In genomic region chr22:36701941-36702640, GRCh38 we compare ENCODE assay signal across 26 cellular contexts. TPM values are rescaled to one million over a fixed set of nuclear protein-coding genes. Genes with fewer than 3 reads are reported as not detected.
DNase-seq lines count a peak whose midpoint lies in the region; ATAC-seq and TF ChIP-seq lines count a peak whose summit lies in the region.
"Had no signal": no experiment of that assay in that cellular context is flagged by ENCODE, and none has a peak within 500 bp of the region (broad histone marks: within the 10 kb centered on the region; RNA-seq: fewer than 3 reads in every experiment).

No MANE protein-coding gene starts in this region.

- no peak overlapping the region for H3K27ac Mint-ChIP-seq in activated T-cell treated with anti-CD3 and anti-CD28 coated beads, Interleukin-2, amount 50 U/mL, for 24 hours
- H3K27ac Mint-ChIP-seq: immature natural killer cell; stimulated activated memory B cell treated with anti-CD40 and anti-IgM and Interleukin-4, amounts not matched to agents 10 μg/mL and 1 μg/mL and 100 μg/mL, for 72 hours had no signal

- no peaks in the 10 kb centered on the region for H3K9me3 ChIP-seq in neural cell (ENCODE audit: low read length)
- H3K9me3 ChIP-seq: right atrium auricular region, upper lobe of right lung had no signal

- H3K27me3 Mint-ChIP-seq in activated T-cell treated with anti-CD3 and anti-CD28 coated beads, Interleukin-2, amount 50 U/mL, for 24 hours, result peaks cover 83% of the 10 kb centered on the region

- TF ChIP-seq CTCF in neural cell (IDR thresholded peaks at IDR 0.05; ENCODE audit: poor library complexity, severe bottlenecking), result no peak

- TF ChIP-seq EP300 in neural cell (conservative IDR thresholded peaks at IDR 0.05; ENCODE audit: poor library complexity, severe bottlenecking), result no peak

- peaks cover 7% of the 10 kb centered on the region for H3K4me1 Mint-ChIP-seq in activated T-cell treated with anti-CD3 and anti-CD28 coated beads, Interleukin-2, amount 50 U/mL, for 24 hours (ENCODE audit: low read depth)

- no peaks in the 10 kb centered on the region for H3K9me3 Mint-ChIP-seq in activated T-cell treated with anti-CD3 and anti-CD28 coated beads, Interleukin-2, amount 50 U/mL, for 24 hours
- H3K9me3 Mint-ChIP-seq: stimulated activated memory B cell treated with anti-CD40 and anti-IgM and Interleukin-4, amounts not matched to agents 10 μg/mL and 1 μg/mL and 100 μg/mL, for 72 hours had no signal

- peak overlapping the region; percentile 81 for H3K4me3 ChIP-seq in neural cell (ENCODE audit: low read length)
- H3K4me3 ChIP-seq: upper lobe of right lung had no signal

- peak overlapping the region; percentile 40 for H3K27ac ChIP-seq in neural cell (ENCODE audit: low read length)
- H3K27ac ChIP-seq: brain microvascular endothelial cell, C4-2B, HL-60, right atrium auricular region, upper lobe of right lung had no signal

- DNase-seq in NCI-H345 (lab: John Stamatoyannopoulos, UW), result peak; percentile 1
- DNase-seq in NCI-H345 treated with DMSO at 0.1 percent for 48 hours (lab: John Stamatoyannopoulos, UW; ENCODE audit: unreplicated experiment), result no peak
- DNase-seq in CD1c-positive myeloid dendritic cell (ENCODE audit: extremely low spot score), result peak; percentile 25
- peak; percentile 25 for DNase-seq in NCI-H526 treated with DMSO at 0.1 percent for 48 hours (lab: John Stamatoyannopoulos, UW)
- no peak for DNase-seq in activated T-cell treated with anti-CD3 and anti-CD28 coated beads, Interleukin-2, amount 50 U/mL, for 24 hours
- DNase-seq: activated CD8-positive, alpha-beta memory T cell treated with anti-CD3 and anti-CD28 coated beads for 24 hours; activated T-cell treated with anti-CD3 and anti-CD28 coated beads, Interleukin-2, amount 50 U/mL, for 4 hours; brain microvascular endothelial cell; effector memory CD4-positive, alpha-beta T cell; HCEC 1CT; hippocampal formation; immature natural killer cell; Kasumi-1; SIG-M5; stimulated activated CD4-positive, alpha-beta T cell treated with anti-CD3 and anti-CD28 coated beads, Interleukin-2, amount 100 ng/mL, for 48 hours; upper lobe of right lung had no signal

- H4K20me1 ChIP-seq in neural cell (ENCODE audit: insufficient read depth), result no peaks in the 10 kb centered on the region

- no peak for TF ChIP-seq RAD21 in neural cell (conservative IDR thresholded peaks at IDR 0.05)

- H3K4me2 ChIP-seq in neural cell (ENCODE audit: low read length), result peak overlapping the region; percentile 71

- H3K9me2 ChIP-seq in neural cell (ENCODE audit: insufficient read depth, low read length), result no peaks in the 10 kb centered on the region

- H3K79me2 ChIP-seq in neural cell (replicated peaks; ENCODE audit: insufficient read depth, low read length), result no peaks in the 10 kb centered on the region

- H2AFZ ChIP-seq in neural cell (ENCODE audit: low read depth, low read length), result no peak overlapping the region

- no peak overlapping the region for H3K4me3 Mint-ChIP-seq in activated T-cell treated with anti-CD3 and anti-CD28 coated beads, Interleukin-2, amount 50 U/mL, for 24 hours
- H3K4me3 Mint-ChIP-seq: activated T-cell treated with anti-CD3 and anti-CD28 coated beads, Interleukin-2, amount 50 U/mL, for 4 hours; stimulated activated memory B cell treated with anti-CD40 and anti-IgM and Interleukin-4, amounts not matched to agents 10 μg/mL and 1 μg/mL and 100 μg/mL, for 72 hours had no signal

- H3K27me3 ChIP-seq in neural cell (ENCODE audit: insufficient read depth, low read depth, low read length), result peaks cover 31% of the 10 kb centered on the region

- ATAC-seq in GM21360 (IDR thresholded peaks at IDR 0.05; ENCODE audit: unreplicated experiment), result no peak
- no peak for ATAC-seq in HG03520 (IDR thresholded peaks at IDR 0.05; ENCODE audit: unreplicated experiment)
- ATAC-seq: activated T-cell treated with anti-CD3 and anti-CD28 coated beads, Interleukin-2, amount 50 U/mL, for 4 hours; left lobe of liver; stimulated activated memory B cell treated with anti-CD40 and anti-IgM and Interleukin-4, amounts not matched to agents 10 μg/mL and 1 μg/mL and 100 μg/mL, for 72 hours; upper lobe of right lung had no signal

- H3K36me3 ChIP-seq in neural cell (ENCODE audit: insufficient read depth, low read length), result no peaks in the 10 kb centered on the region
- H3K36me3 ChIP-seq: brain microvascular endothelial cell, right atrium auricular region, upper lobe of right lung had no signal

- no peaks in the 10 kb centered on the region for H3K36me3 Mint-ChIP-seq in activated T-cell treated with anti-CD3 and anti-CD28 coated beads, Interleukin-2, amount 50 U/mL, for 24 hours (ENCODE audit: low read depth)
- H3K36me3 Mint-ChIP-seq: immature natural killer cell; stimulated activated memory B cell treated with anti-CD40 and anti-IgM and Interleukin-4, amounts not matched to agents 10 μg/mL and 1 μg/mL and 100 μg/mL, for 72 hours had no signal

- H3K9ac ChIP-seq in neural cell (ENCODE audit: low read length), result peak overlapping the region; percentile 75

- H3F3A ChIP-seq in neural cell (ENCODE audit: insufficient read depth, low read length, poor library complexity, severe bottlenecking), result no peaks in the 10 kb centered on the region

TF ChIP-seq in neural cell, 6 proteins besides CTCF, POLR2A, EP300 and RAD21:
- TF ChIP-seq REST (IDR thresholded peaks at IDR 0.05; ENCODE audit: borderline replicate concordance) (no peak), POLR2AphosphoS5 (IDR thresholded peaks at IDR 0.05) (no peak), TAF1 (IDR thresholded peaks at IDR 0.05; ENCODE audit: low read depth) (no peak), EZH2 (IDR thresholded peaks at IDR 0.05; ENCODE audit: borderline replicate concordance, insufficient read depth, low read length, poor library complexity, severe bottlenecking) (no peak), SMC3 (conservative IDR thresholded peaks at IDR 0.05; ENCODE audit: poor library complexity) (no peak), MXI1 (conservative IDR thresholded peaks at IDR 0.05; ENCODE audit: poor library complexity, severe bottlenecking) (no peak)

RNA-seq across cellular contexts. Expression of gene CACNG2, which starts 1.5 kb away (rescaled TPM):
- 1.5 TPM in 2 replicates for polyA plus RNA-seq in neural cell
- polyA minus RNA-seq in neural cell, result 2.9 and 4.3 TPM in 2 replicates
- polyA plus RNA-seq: adipose tissue, esophagus, immature natural killer cell had no signal

Comparison
In these comparisons a context has a peak if more than half of its experiments do, and no peak if none do; other contexts are left out.
1. DNase-seq: peak in NCI-H345 (single experiment), CD1c-positive myeloid dendritic cell (single experiment) and NCI-H526 treated with DMSO at 0.1 percent for 48 hours (single experiment); none in NCI-H345 treated with DMSO at 0.1 percent for 48 hours (single experiment) and activated T-cell treated with anti-CD3 and anti-CD28 coated beads, Interleukin-2, amount 50 U/mL, for 24 hours (single experiment).